In the genomic region with DNA sequence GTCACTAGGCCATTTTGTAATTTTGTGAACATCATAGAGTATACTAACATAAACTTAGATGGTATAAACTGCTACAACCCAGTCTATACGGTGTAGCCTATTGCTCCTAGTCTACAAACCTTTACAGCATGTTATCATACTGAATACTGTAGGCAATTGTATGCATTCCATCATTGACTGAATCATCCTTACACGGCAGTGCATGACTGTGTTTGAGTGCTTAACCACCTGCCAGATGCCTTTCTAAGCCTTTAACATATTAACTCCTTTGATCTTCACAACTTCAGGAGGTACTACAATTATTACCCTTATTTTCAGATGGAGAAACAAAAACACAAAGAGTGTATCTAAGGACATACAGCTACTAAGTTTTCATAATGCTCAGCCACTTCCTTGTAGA, we compare ENCODE assay signal across 33 cellular contexts. TPM values are rescaled to one million over a fixed set of nuclear protein-coding genes. Genes with fewer than 3 reads are reported as not detected.
DNase-seq lines count a peak whose midpoint lies in the region; FAIRE-seq and TF ChIP-seq lines count a peak whose summit lies in the region.
"Had no signal": no experiment of that assay in that cellular context is flagged by ENCODE, and none has a peak within 500 bp of the region (broad histone marks: within the 10 kb centered on the region; RNA-seq: fewer than 3 reads in every experiment).

No MANE protein-coding gene starts in this region.

- DNase-seq in Caki2 (ENCODE audit: low read depth) (peak; percentile 32), HT1080 (ENCODE audit: low read depth) (peak; percentile 17), astrocyte of the hippocampus (ENCODE audit: low read depth, low spot score) (peak; percentile 14), glomerular visceral epithelial cell (ENCODE audit: extremely low spot score) (peak; percentile 31), hippocampal formation (lab: John Stamatoyannopoulos, UW) (no peak), NCI-H2081 treated with DMSO at 0.1 percent for 48 hours (lab: John Stamatoyannopoulos, UW) (no peak), GM12892 (ENCODE audit: insufficient read length) (no peak), GM19240 (ENCODE audit: insufficient read length, low spot score) (no peak)
- DNase-seq: activated CD4-positive, alpha-beta T cell treated with anti-CD3 and anti-CD28 coated beads, Interleukin-2, amount 50 U/mL, for 4 hours; activated CD8-positive, alpha-beta memory T cell treated with anti-CD3 and anti-CD28 coated beads, Interleukin-2, amount 10 ng/mL, durations not matched to agents 7 days and 5 days; activated naive CD4-positive, alpha-beta T cell; activated naive CD8-positive, alpha-beta T cell treated with anti-CD3 and anti-CD28 coated beads, Interleukin-2, amount 50 U/mL, for 24 hours; activated T-cell treated with anti-CD3 and anti-CD28 coated beads, Interleukin-2, amount 50 U/mL, for 72 hours; AML-193; CD4-positive, CD25-positive, alpha-beta regulatory T cell; HFFc6; naive thymus-derived CD8-positive, alpha-beta T cell; NCI-H1417; NCI-H2029; NCI-H526; nucleus accumbens; SK-N-SH; stimulated activated CD4-positive, alpha-beta T cell treated with anti-CD3 and anti-CD28 coated beads, Interleukin-4, amount 100 ng/mL, for 1 hour; tibial artery had no signal

- in situ Hi-C loops in Caki2 (cut with HindIII; ENCODE audit: low pct_unique_long_range_greater_than_20kb, low sequenced_read_pairs), result no loop called here

- FAIRE-seq in GM12892 (lab: Jason Lieb, UNC), result no peak
- FAIRE-seq: A204.1, islet of Langerhans, TTC549 had no signal

- TF ChIP-seq POLR2A in GM12892 (IDR thresholded peaks at IDR 0.05; ENCODE audit: low read depth, low read length), result no peak

RNA-seq across cellular contexts. Expression of a gene that starts 14.0 kb away (rescaled TPM):
- not detected in 2 replicates for total RNA-seq in Caki2 (2014; rRNA removed; shearing (Covaris generic); ENCODE audit: low replicate concordance)
- not detected in 2 replicates for total RNA-seq in HT1080 (2014; rRNA removed; shearing (Covaris generic))
- not detected in 2 replicates for polyA plus RNA-seq in HT1080 (2015; cell fraction: cytosol; rRNA removed)
- polyA plus RNA-seq in HT1080 (2015; cell fraction: nucleus; rRNA removed), result not detected in 2 replicates
- polyA plus RNA-seq in GM12892 (2012; ENCODE audit: missing spikeins), result not detected
- total RNA-seq: activated CD8-positive, alpha-beta memory T cell treated with anti-CD3 and anti-CD28 coated beads, Interleukin-2, amount 10 ng/mL, durations not matched to agents 7 days and 5 days; activated T-cell treated with anti-CD3 and anti-CD28 coated beads, Interleukin-2, amount 50 U/mL, for 72 hours; CD4-positive, CD25-positive, alpha-beta regulatory T cell; cerebellum; Daoy; HFFc6; liver; naive thymus-derived CD8-positive, alpha-beta T cell; Right ventricle myocardium inferior; sciatic nerve had no signal
- polyA plus RNA-seq: CD4-positive, CD25-positive, alpha-beta regulatory T cell; liver; naive thymus-derived CD8-positive, alpha-beta T cell; SK-N-SH had no signal

RNA-seq across cellular contexts. Expression of a gene that starts 22.4 kb away (rescaled TPM):
- total RNA-seq in Caki2 (2014; rRNA removed; shearing (Covaris generic); ENCODE audit: low replicate concordance), result not detected in 2 replicates
- not detected in 2 replicates for total RNA-seq in HT1080 (2014; rRNA removed; shearing (Covaris generic))
- not detected in 2 replicates for polyA plus RNA-seq in HT1080 (2015; cell fraction: cytosol; rRNA removed)
- not detected in 2 replicates for polyA plus RNA-seq in HT1080 (2015; cell fraction: nucleus; rRNA removed)
- not detected for polyA plus RNA-seq in GM12892 (2012; ENCODE audit: missing spikeins)
- total RNA-seq: activated CD8-positive, alpha-beta memory T cell treated with anti-CD3 and anti-CD28 coated beads, Interleukin-2, amount 10 ng/mL, durations not matched to agents 7 days and 5 days; activated T-cell treated with anti-CD3 and anti-CD28 coated beads, Interleukin-2, amount 50 U/mL, for 72 hours; CD4-positive, CD25-positive, alpha-beta regulatory T cell; Daoy; HFFc6; liver; naive thymus-derived CD8-positive, alpha-beta T cell; prostate gland; Right ventricle myocardium inferior; sciatic nerve had no signal
- polyA plus RNA-seq: CD4-positive, CD25-positive, alpha-beta regulatory T cell; liver; naive thymus-derived CD8-positive, alpha-beta T cell; SK-N-SH had no signal

RNA-seq across cellular contexts. Expression of a gene that starts 29.6 kb away (rescaled TPM):
- 4.1 TPM in 1 of 2 replicates, not detected in the other for total RNA-seq in Caki2 (2014; rRNA removed; shearing (Covaris generic); ENCODE audit: low replicate concordance)
- not detected in 2 replicates for total RNA-seq in HT1080 (2014; rRNA removed; shearing (Covaris generic))
- polyA plus RNA-seq in HT1080 (2015; cell fraction: cytosol; rRNA removed), result 0.16 TPM in 1 of 2 replicates, not detected in the other
- polyA plus RNA-seq in HT1080 (2015; cell fraction: nucleus; rRNA removed), result not detected in 2 replicates
- polyA plus RNA-seq in GM12892 (2012; ENCODE audit: missing spikeins), result not detected
- total RNA-seq: cerebellum, Daoy, HFFc6, liver, Right ventricle myocardium inferior, sciatic nerve had no signal
- polyA plus RNA-seq: SK-N-SH had no signal

RNA-seq across cellular contexts. Expression of a gene that starts 54.6 kb away (rescaled TPM):
- 3.5 and 4.5 TPM in 2 replicates for total RNA-seq in Caki2 (2014; rRNA removed; shearing (Covaris generic); ENCODE audit: low replicate concordance)
- not detected in 2 replicates for total RNA-seq in HT1080 (2014; rRNA removed; shearing (Covaris generic))
- polyA plus RNA-seq in HT1080 (2015; cell fraction: cytosol; rRNA removed), result 0.76 and 1.7 TPM in 2 replicates
- 2.2 and 2.6 TPM in 2 replicates for polyA plus RNA-seq in HT1080 (2015; cell fraction: nucleus; rRNA removed)
- not detected for polyA plus RNA-seq in GM12892 (2012; ENCODE audit: missing spikeins)
- total RNA-seq: Daoy, HFFc6 had no signal
- polyA plus RNA-seq: SK-N-SH had no signal

Comparison
In these comparisons a context has a peak if more than half of its experiments do, and no peak if none do; other contexts are left out.
1. DNase-seq: peak in Caki2 (single experiment), HT1080 (single experiment), astrocyte of the hippocampus (single experiment) and glomerular visceral epithelial cell (single experiment); none in hippocampal formation (0 of 2), NCI-H2081 treated with DMSO at 0.1 percent for 48 hours (single experiment), GM12892 (single experiment) and GM19240 (single experiment).